Comparison of ENCODE assay signal across 20 cellular contexts in the genomic region with DNA sequence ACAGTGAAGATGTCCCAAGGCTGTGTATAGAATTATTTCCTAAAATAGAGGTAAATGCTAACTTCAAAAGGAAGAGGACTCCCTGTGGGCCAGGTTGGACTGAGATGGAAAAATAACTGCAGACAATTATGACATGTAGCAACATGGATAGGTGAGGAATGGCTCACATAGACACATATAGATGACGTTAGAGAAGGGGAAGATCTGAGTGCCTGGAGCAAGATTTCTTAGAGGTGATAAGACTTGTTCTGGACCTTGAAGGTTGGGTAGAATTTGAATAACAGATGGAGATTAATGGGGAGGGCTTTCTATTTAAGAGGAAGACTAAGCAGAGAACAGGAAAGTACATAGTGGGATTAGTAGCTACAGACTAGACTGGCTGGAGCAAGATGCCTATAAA.
"Had no signal": no experiment of that assay in that cellular context is flagged by ENCODE, and none has a peak within 500 bp of the region (broad histone marks: within the 10 kb centered on the region; RNA-seq: fewer than 3 reads in every experiment).

No MANE protein-coding gene starts in this region.

- H3K27ac ChIP-seq: heart left ventricle, left lung, lower lobe of right lung, neutrophil, spleen, testis, transverse colon had no signal

- DNase-seq: effector memory CD4-positive, alpha-beta T cell; foreskin melanocyte; heart left ventricle; hippocampal formation; islet precursor cell; left lung; lower lobe of right lung; mesenchymal stem cell; midbrain; spleen; stimulated activated CD4-positive, alpha-beta T cell treated with anti-CD3 and anti-CD28 coated beads, Interleukin-15, amount 100 ng/mL, for 24 hours; stimulated activated CD4-positive, alpha-beta T cell treated with anti-CD3 and anti-CD28 coated beads, Interleukin-1b, Interleukin-23, amount 100 ng/mL, for 48 hours; stimulated activated CD4-positive, alpha-beta T cell treated with anti-CD3 and anti-CD28 coated beads, Interleukin-4, amount 100 ng/mL, for 4 hours; stimulated activated naive B cell treated with anti-CD40 and anti-IgM and Interleukin-4, amounts not matched to agents 10 μg/mL and 1 μg/mL and 100 μg/mL, for 72 hours; stimulated activated naive CD8-positive, alpha-beta T cell treated with anti-CD3 and anti-CD28 coated beads, Interleukin-15, amount 100 ng/mL, for 72 hours; testis; transverse colon had no signal

- H3K36me3 ChIP-seq: heart left ventricle, left lung, lower lobe of right lung, neutrophil, spleen, transverse colon had no signal

- H3K27me3 ChIP-seq: heart left ventricle, left lung, neutrophil, spleen, testis, transverse colon had no signal

- H3K4me1 Mint-ChIP-seq: stimulated activated naive CD8-positive, alpha-beta T cell treated with anti-CD3 and anti-CD28 coated beads, Interleukin-15, amount 100 ng/mL, for 72 hours had no signal

- H3K9me3 Mint-ChIP-seq: central memory CD8-positive, alpha-beta T cell; stimulated activated naive B cell treated with anti-CD40 and anti-IgM and Interleukin-4, amounts not matched to agents 10 μg/mL and 1 μg/mL and 100 μg/mL, for 72 hours; stimulated activated naive CD8-positive, alpha-beta T cell treated with anti-CD3 and anti-CD28 coated beads, Interleukin-15, amount 100 ng/mL, for 72 hours had no signal

- H3K27ac Mint-ChIP-seq: stimulated activated naive B cell treated with anti-CD40 and anti-IgM and Interleukin-4, amounts not matched to agents 10 μg/mL and 1 μg/mL and 100 μg/mL, for 72 hours; stimulated activated naive CD8-positive, alpha-beta T cell treated with anti-CD3 and anti-CD28 coated beads, Interleukin-15, amount 100 ng/mL, for 72 hours had no signal

- H3K27me3 Mint-ChIP-seq: central memory CD8-positive, alpha-beta T cell had no signal

- H3K9me3 ChIP-seq: heart left ventricle, left lung, lower lobe of right lung, neutrophil, spleen, testis, transverse colon had no signal

- H3K4me3 Mint-ChIP-seq: central memory CD8-positive, alpha-beta T cell; stimulated activated naive B cell treated with anti-CD40 and anti-IgM and Interleukin-4, amounts not matched to agents 10 μg/mL and 1 μg/mL and 100 μg/mL, for 72 hours; stimulated activated naive CD8-positive, alpha-beta T cell treated with anti-CD3 and anti-CD28 coated beads, Interleukin-15, amount 100 ng/mL, for 72 hours had no signal

- H3K36me3 Mint-ChIP-seq: stimulated activated naive B cell treated with anti-CD40 and anti-IgM and Interleukin-4, amounts not matched to agents 10 μg/mL and 1 μg/mL and 100 μg/mL, for 72 hours had no signal

- H3K4me3 ChIP-seq: heart left ventricle, left lung, lower lobe of right lung, spleen, testis, transverse colon had no signal

- ATAC-seq: heart left ventricle; left lung; lower lobe of right lung; sciatic nerve; stimulated activated naive B cell treated with anti-CD40 and anti-IgM and Interleukin-4, amounts not matched to agents 10 μg/mL and 1 μg/mL and 100 μg/mL, for 72 hours; stimulated activated naive CD8-positive, alpha-beta T cell treated with anti-CD3 and anti-CD28 coated beads, Interleukin-15, amount 100 ng/mL, for 72 hours had no signal
